ENCODE assay signal across 3 cellular contexts in genomic region chr11:79402912-79403311, GRCh38.
"Had no signal": no experiment of that assay in that cellular context is flagged by ENCODE, and none has a peak within 500 bp of the region (broad histone marks: within the 10 kb centered on the region; RNA-seq: fewer than 3 reads in every experiment).

No MANE protein-coding gene starts in this region.

- DNase-seq: GDM1, GF-D8 had no signal

- H3K4me3 ChIP-seq: GM12878 had no signal

- ATAC-seq: GM12878 had no signal
